Comparison of ENCODE assay signal across 1 cellular context in genomic region chr12:117273091-117273490, GRCh38.
TF ChIP-seq lines count a peak whose summit lies in the region.

No MANE protein-coding gene starts in this region.

TF ChIP-seq in GM23338, 12 proteins besides CTCF, POLR2A, EP300 and RAD21 (continued from another document):
- TF ChIP-seq REST (IDR thresholded peaks at IDR 0.05; ENCODE audit: unreplicated experiment): no peak
- no peak for TF ChIP-seq NANOG (IDR thresholded peaks at IDR 0.05; ENCODE audit: borderline replicate concordance)
